9 cellular contexts compared by ENCODE assay signal in genomic region chr10:78756604-78757442, GRCh38.
A peak's percentile ranks its signal among the peaks of the same experiment; 100 is the strongest.
DNase-seq lines count a peak whose midpoint lies in the region; ATAC-seq and TF ChIP-seq lines count a peak whose summit lies in the region.
"Had no signal": no experiment of that assay in that cellular context is flagged by ENCODE, and none has a peak within 500 bp of the region (broad histone marks: within the 10 kb centered on the region; RNA-seq: fewer than 3 reads in every experiment).

No MANE protein-coding gene starts in this region.

- H3K27me3 ChIP-seq in WERI-Rb-1 (ENCODE audit: insufficient read depth, low read depth, severe bottlenecking) = no peaks in the 10 kb centered on the region

- H3K27ac ChIP-seq in mesodermal cell (ENCODE audit: low read depth, low read length, severe bottlenecking) (peak overlapping the region; percentile 95), WERI-Rb-1 (no peak overlapping the region)
- H3K27ac ChIP-seq: SK-N-MC had no signal

- H3K9me3 ChIP-seq in mesodermal cell (ENCODE audit: control insufficient read depth, low read length) (no peaks in the 10 kb centered on the region), WERI-Rb-1 (ENCODE audit: severe bottlenecking) (no peaks in the 10 kb centered on the region)

- WGBS in mesodermal cell (ENCODE audit: insufficient coverage in 2 of 2), 2 experiments = 60 to 76% methylated on average over 15 to 19 of the region's 19 CpGs

- no peak for ATAC-seq in HG02588 (IDR thresholded peaks at IDR 0.05; ENCODE audit: unreplicated experiment)

- H3K4me3 ChIP-seq in mesodermal cell (ENCODE audit: extremely low read depth, insufficient read depth, low read length, poor library complexity, severe bottlenecking) = no peak overlapping the region
- no peak overlapping the region for H3K4me3 ChIP-seq in WERI-Rb-1 (ENCODE audit: low read depth, low read length)
- H3K4me3 ChIP-seq: SK-N-MC had no signal

- DNase-seq in H4 (ENCODE audit: low spot score) (peak; percentile 97), SIG-M5 (lab: John Stamatoyannopoulos, UW) (peak; percentile 83), epidermal melanocyte (ENCODE audit: insufficient read length, low spot score) (peak; percentile 84), superior temporal gyrus (ENCODE audit: extremely low spot score) (peak; percentile 80), NCI-H2029 (lab: John Stamatoyannopoulos, UW) (no peak), WERI-Rb-1 (no peak)

- H3K36me3 ChIP-seq in mesodermal cell (ENCODE audit: control insufficient read depth, insufficient read depth, low read length) (no peaks in the 10 kb centered on the region), WERI-Rb-1 (no peaks in the 10 kb centered on the region)

- peaks cover 35% of the 10 kb centered on the region for H3K4me1 ChIP-seq in mesodermal cell (ENCODE audit: control insufficient read depth, insufficient read depth, low read length, poor library complexity, severe bottlenecking)

- TF ChIP-seq CTCF in WERI-Rb-1 (IDR thresholded peaks at IDR 0.05; ENCODE audit: low read depth, low read length) = no peak

Comparison
In these comparisons a context has a peak if more than half of its experiments do, and no peak if none do; other contexts are left out.
1. DNase-seq: peak in H4 (single experiment), SIG-M5 (single experiment), epidermal melanocyte (single experiment) and superior temporal gyrus (single experiment); none in NCI-H2029 (single experiment) and WERI-Rb-1 (single experiment).